17 cellular contexts compared by ENCODE assay signal in the genomic region with DNA sequence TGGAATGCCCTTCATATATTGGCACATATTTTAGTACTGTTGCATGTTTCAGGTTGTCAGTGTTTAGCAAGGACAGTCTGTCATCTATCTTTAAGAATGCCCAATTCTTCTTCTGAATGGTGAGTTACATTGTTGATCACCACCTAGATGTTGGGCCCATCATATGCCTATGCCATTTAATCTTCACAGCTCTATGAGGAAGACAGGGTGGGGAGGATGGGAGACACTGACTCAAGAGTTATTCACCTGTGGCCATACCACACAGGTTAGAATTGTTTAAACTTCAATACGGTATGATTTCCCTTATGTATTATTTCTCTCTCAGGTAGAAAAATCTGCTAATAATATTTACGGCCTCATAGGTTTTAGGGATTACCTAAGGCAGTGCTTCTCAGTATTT. TPM values are rescaled to one million over a fixed set of nuclear protein-coding genes. Genes with fewer than 3 reads are reported as not detected.
DNase-seq lines count a peak whose midpoint lies in the region; ATAC-seq, FAIRE-seq and TF ChIP-seq lines count a peak whose summit lies in the region.
"Had no signal": no experiment of that assay in that cellular context is flagged by ENCODE, and none has a peak within 500 bp of the region (broad histone marks: within the 10 kb centered on the region; RNA-seq: fewer than 3 reads in every experiment).

No MANE protein-coding gene starts in this region.

- H3K18ac ChIP-seq in trophoblast cell (ENCODE audit: low read length), result no peak overlapping the region

- H3K9me3 ChIP-seq in RWPE2 (ENCODE audit: severe bottlenecking) (no peaks in the 10 kb centered on the region), trophoblast cell (ENCODE audit: insufficient read depth, low read depth, low read length) (no peaks in the 10 kb centered on the region), left ventricle myocardium inferior (replicated peaks) (no peaks in the 10 kb centered on the region)
- H3K9me3 ChIP-seq: HAP-1 had no signal

- H3K27me3 ChIP-seq in RWPE2 (ENCODE audit: insufficient read depth, poor library complexity, severe bottlenecking), result no peaks in the 10 kb centered on the region
- no peaks in the 10 kb centered on the region for H3K27me3 ChIP-seq in trophoblast cell (ENCODE audit: insufficient read depth, low read length)
- no peaks in the 10 kb centered on the region for H3K27me3 ChIP-seq in left ventricle myocardium inferior (ENCODE audit: low read depth)
- H3K27me3 ChIP-seq: BLaER1 treated with 17β-estradiol and CSF1 and Interleukin-3, amounts not matched to agents 10 nM and 100 nM had no signal

- no peak overlapping the region for H2BK5ac ChIP-seq in trophoblast cell (ENCODE audit: low read depth, low read length, poor library complexity)

- peaks cover 12% of the 10 kb centered on the region for H3K79me2 ChIP-seq in trophoblast cell (ENCODE audit: control insufficient read depth, insufficient read depth, low read length, poor library complexity)

- H4K8ac ChIP-seq in trophoblast cell (ENCODE audit: low read depth, low read length), result no peak overlapping the region

- no peak overlapping the region for H3K9ac ChIP-seq in trophoblast cell (ENCODE audit: low read length)

- FAIRE-seq in D721Med (lab: Jason Lieb, UNC), result peak; percentile 89
- FAIRE-seq: GM12891, GM19239 had no signal

- no peak overlapping the region for H3K27ac ChIP-seq in RWPE2 (ENCODE audit: poor library complexity, severe bottlenecking)
- peak overlapping the region; percentile 5 for H3K27ac ChIP-seq in epithelial cell of prostate
- no peak overlapping the region for H3K27ac ChIP-seq in trophoblast cell (ENCODE audit: low read depth, low read length)
- H3K27ac ChIP-seq in left ventricle myocardium inferior (replicated peaks), result no peak overlapping the region

- TF ChIP-seq CTCF in D721Med (IDR thresholded peaks at IDR 0.05; ENCODE audit: insufficient read depth, missing control alignments) (no peak), RWPE2 (IDR thresholded peaks at IDR 0.05; ENCODE audit: poor library complexity, severe bottlenecking) (no peak), left ventricle myocardium inferior (IDR thresholded peaks at IDR 0.05; ENCODE audit: borderline replicate concordance) (no peak)

- no peak overlapping the region for H2BK12ac ChIP-seq in trophoblast cell (ENCODE audit: low read length)

- H3K4me1 ChIP-seq in RWPE2 (ENCODE audit: insufficient read depth, poor library complexity, severe bottlenecking) (peaks cover 12% of the 10 kb centered on the region), trophoblast cell (ENCODE audit: control insufficient read depth in 1 of 2, insufficient read depth in 2 of 2, low read length in 2 of 2) (peaks cover 5 to 9% of the 10 kb centered on the region in 2 experiments), left ventricle myocardium inferior (peaks cover 13% of the 10 kb centered on the region)

- H3K23ac ChIP-seq in trophoblast cell (ENCODE audit: low read length), result no peak overlapping the region

- no peak overlapping the region for H3K4me3 ChIP-seq in RWPE2 (ENCODE audit: severe bottlenecking)
- no peak overlapping the region for H3K4me3 ChIP-seq in trophoblast cell (ENCODE audit: low read depth, low read length)
- H3K4me3 ChIP-seq in left ventricle myocardium inferior, result no peak overlapping the region
- H3K4me3 ChIP-seq: BLaER1 treated with 17β-estradiol and CSF1 and Interleukin-3, amounts not matched to agents 10 nM and 100 nM; HAP-1 had no signal

- H4K91ac ChIP-seq in trophoblast cell (ENCODE audit: low read depth, low read length), result no peak overlapping the region

- peaks cover 59% of the 10 kb centered on the region for H3K36me3 ChIP-seq in RWPE2 (ENCODE audit: low read depth)
- H3K36me3 ChIP-seq in trophoblast cell (ENCODE audit: control insufficient read depth in 1 of 2, insufficient read depth in 2 of 2, low read length in 2 of 2), result peaks cover 11 to 27% of the 10 kb centered on the region in 2 experiments
- H3K36me3 ChIP-seq in left ventricle myocardium inferior, result peaks cover 42% of the 10 kb centered on the region

- H4K12ac ChIP-seq in trophoblast cell (ENCODE audit: low read depth, low read length), result no peak overlapping the region

- no CpG with 5 or more reads among the region's 2 CpGs for WGBS in trophoblast cell (ENCODE audit: extremely low coverage, insufficient coverage, insufficient read length)

- H3K4ac ChIP-seq in trophoblast cell (ENCODE audit: low read depth, low read length), result peak overlapping the region; percentile 93

- intact Hi-C loops in left ventricle myocardium inferior (cut with micrococcal nuclease), result no loop called here

- H2AFZ ChIP-seq in trophoblast cell (ENCODE audit: insufficient read depth, low read length, poor library complexity), result no peak overlapping the region

- no peak for DNase-seq in D721Med (ENCODE audit: insufficient read length, low spot score)
- no peak for DNase-seq in RWPE2 (ENCODE audit: low spot score)
- DNase-seq in epithelial cell of prostate (ENCODE audit: low read depth, low spot score), result no peak
- no peak for DNase-seq in trophoblast cell
- DNase-seq in left ventricle myocardium inferior, result no peak
- no peak for DNase-seq in KBM-7
- DNase-seq: Calu3; CD8-positive, alpha-beta T cell; DMS 273 treated with DMSO at 0.1 percent for 48 hours; DMS53; DND-41; EL had no signal

- ATAC-seq in RWPE2 (ENCODE audit: low read depth) (peak; percentile 36; the same call in 1 of the 3 replicates), HG02798 (IDR thresholded peaks at IDR 0.05; ENCODE audit: poor library complexity, unreplicated experiment) (no peak)
- ATAC-seq: CD8-positive, alpha-beta T cell had no signal

- in situ Hi-C loops in KBM-7 (cut with MboI; ENCODE audit: low pct_unique_long_range_greater_than_20kb, low sequenced_read_pairs), result no loop called here

- H2BK120ac ChIP-seq in trophoblast cell (ENCODE audit: insufficient read depth, low read length, poor library complexity), result no peak overlapping the region

- no peak overlapping the region for H3K14ac ChIP-seq in trophoblast cell (ENCODE audit: low read length)

- H2AK5ac ChIP-seq in trophoblast cell (ENCODE audit: low read length), result no peak overlapping the region

- H3K79me1 ChIP-seq in trophoblast cell (ENCODE audit: low read length), result no peaks in the 10 kb centered on the region

- no peak overlapping the region for H3K4me2 ChIP-seq in trophoblast cell (ENCODE audit: low read length)

RNA-seq across cellular contexts. Expression of a gene that starts 44.8 kb away (rescaled TPM):
- polyA plus RNA-seq in trophoblast cell (2013), result 335 and 346 TPM in 2 replicates
- total RNA-seq in left ventricle myocardium inferior, result 28.9 TPM
